Comparison of ENCODE assay signal across 2 cellular contexts in the genomic region with DNA sequence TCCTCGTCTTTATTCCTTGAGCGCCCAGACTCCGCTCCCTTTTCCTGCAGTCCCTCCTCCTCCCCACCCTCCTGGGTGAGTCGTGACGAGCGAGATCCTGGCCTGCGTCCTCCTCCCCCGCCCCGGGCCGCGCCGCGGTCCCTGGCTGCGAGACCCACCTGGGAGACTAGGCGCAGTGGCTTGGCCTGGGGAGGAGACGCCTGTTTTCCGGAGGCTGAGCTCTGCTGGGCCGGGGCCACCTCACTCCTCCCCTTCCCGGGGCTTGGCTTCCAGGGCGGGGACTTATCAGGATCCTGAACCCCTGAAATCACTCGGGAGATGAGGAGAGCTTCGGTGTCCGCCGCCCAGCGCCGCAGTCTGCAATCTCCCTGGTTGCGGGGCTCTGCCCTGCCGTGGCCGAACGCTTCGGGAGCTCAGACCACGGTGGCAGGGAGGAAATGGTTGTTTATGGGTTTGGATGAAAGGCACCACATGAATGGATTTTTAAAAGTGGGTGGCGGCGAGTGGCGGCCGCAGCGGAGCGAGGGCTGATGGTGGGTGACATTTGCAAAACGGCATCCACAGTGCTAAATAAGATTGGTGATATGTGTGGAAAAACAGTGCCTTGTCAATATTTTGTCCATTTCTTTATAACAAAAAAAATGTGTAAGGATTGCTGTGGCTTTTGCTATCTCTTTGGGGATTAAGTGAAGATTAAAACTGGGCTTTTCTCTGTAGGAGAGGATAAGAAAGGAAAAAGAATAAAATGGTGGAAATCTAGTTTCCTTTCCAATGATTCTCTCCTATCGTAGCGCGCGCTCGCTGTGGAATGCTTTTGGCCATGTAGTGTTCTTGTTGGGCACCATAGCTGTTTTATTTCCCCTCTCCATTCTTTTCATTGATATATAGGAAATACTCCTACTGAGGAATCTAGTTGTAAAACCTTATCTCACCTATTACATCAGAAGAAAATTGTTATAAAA.
TF ChIP-seq lines count a peak whose summit lies in the region.

No MANE protein-coding gene starts in this region.

TF ChIP-seq in IMR-90, 13 proteins besides CTCF, POLR2A, EP300 and RAD21:
- 0 out of 2 replicates have a peak, but pooled peaks have one; percentile 60 for TF ChIP-seq CHD1 (IDR thresholded peaks at IDR 0.05; ENCODE audit: low read depth, low read length)
- TF ChIP-seq MAZ (IDR thresholded peaks at IDR 0.05; ENCODE audit: borderline replicate concordance, low read depth, low read length): peak; percentile 84
- no peak for TF ChIP-seq RFX5 (IDR thresholded peaks at IDR 0.05; ENCODE audit: low read depth, low read length)
- TF ChIP-seq SMC3 (IDR thresholded peaks at IDR 0.05; ENCODE audit: low read depth, low read length): no peak
TF ChIP-seq in IMR-90: peak in this region for 2.

TF ChIP-seq in GM12891, 5 proteins besides CTCF, POLR2A, EP300 and RAD21:
- no peak for TF ChIP-seq POLR2AphosphoS5 (IDR thresholded peaks at IDR 0.05; ENCODE audit: low read depth, low read length)
- TF ChIP-seq PAX5 (IDR thresholded peaks at IDR 0.05; ENCODE audit: insufficient read depth, low read length, severe bottlenecking): no peak
- TF ChIP-seq POU2F2 (IDR thresholded peaks at IDR 0.05; ENCODE audit: low read depth, low read length): no peak
- TF ChIP-seq TAF1 (IDR thresholded peaks at IDR 0.05; ENCODE audit: low read depth, low read length): no peak
- no peak for TF ChIP-seq SPI1 (IDR thresholded peaks at IDR 0.05; ENCODE audit: low read depth, low read length)
